In the genomic region with DNA sequence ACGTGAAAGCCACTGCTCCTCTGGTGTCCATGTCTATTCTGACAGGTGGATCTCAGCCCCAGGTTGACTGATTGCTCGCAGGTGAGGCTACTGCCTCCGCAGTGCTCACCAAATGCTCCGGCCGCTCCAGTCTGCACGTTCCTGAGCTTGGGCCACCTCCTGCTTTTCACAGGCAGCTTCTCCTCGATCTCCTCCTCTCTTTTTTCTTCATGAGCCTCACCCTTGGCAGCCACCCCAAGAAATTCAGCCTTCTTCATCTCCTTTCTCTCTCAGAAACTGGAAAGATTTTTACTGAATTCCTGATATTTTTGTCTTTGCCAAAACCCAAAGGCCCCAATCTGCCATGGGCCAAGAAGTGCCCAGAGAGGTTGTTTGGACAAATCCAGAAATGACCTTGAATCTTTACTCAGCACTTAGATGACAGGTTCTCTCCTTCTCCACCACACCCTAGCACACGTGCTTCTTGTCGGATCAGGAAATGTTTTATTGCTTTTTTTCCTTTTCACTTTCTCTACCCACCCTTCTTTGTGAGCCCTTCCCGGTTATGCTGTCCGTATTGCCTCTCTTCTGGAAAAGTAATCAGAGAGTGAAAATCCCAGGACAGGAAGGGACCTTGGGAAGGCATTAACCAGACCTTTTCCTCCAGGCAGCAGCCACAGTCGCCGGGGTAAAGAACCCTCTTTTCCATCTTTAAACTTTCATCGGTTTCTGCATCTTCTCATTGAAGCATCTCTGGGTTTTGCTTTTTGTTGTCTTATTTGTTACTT, we compare ENCODE assay signal across 20 cellular contexts.
"Had no signal": no experiment of that assay in that cellular context is flagged by ENCODE, and none has a peak within 500 bp of the region (broad histone marks: within the 10 kb centered on the region; RNA-seq: fewer than 3 reads in every experiment).

No MANE protein-coding gene starts in this region.

- H3K36me3 ChIP-seq: colonic mucosa, esophagus muscularis mucosa, left lung had no signal

- H3K27me3 ChIP-seq: colonic mucosa, esophagus muscularis mucosa, left lung had no signal

- ATAC-seq: activated CD4-positive, alpha-beta T cell treated with anti-CD3 and anti-CD28 coated beads for 36 hours; activated T-cell treated with anti-CD3 and anti-CD28 coated beads, Interleukin-2, amount 50 U/mL, for 4 hours; left lung; natural killer cell treated with Interleukin-12 subunit alpha and Interleukin-12 subunit beta and Interleukin-15 and Interleukin-18, amount 100 ng/mL, for 72 hours had no signal

- DNase-seq: activated B cell treated with CpG ODN at 0.5 μM for 24 hours; activated CD4-positive, alpha-beta T cell treated with anti-CD3 and anti-CD28 coated beads for 36 hours; activated CD4-positive, alpha-beta T cell treated with anti-CD3 and anti-CD28 coated beads, Interleukin-2, amount 50 U/mL, for 4 hours; activated CD8-positive, alpha-beta memory T cell treated with anti-CD3 and anti-CD28 coated beads for 24 hours; activated CD8-positive, alpha-beta memory T cell treated with anti-CD3 and anti-CD28 coated beads, Interleukin-2, amount 50 U/mL, for 4 hours; activated naive CD4-positive, alpha-beta T cell treated with Interleukin-2 at 50 U/mL for 16 hours; activated naive CD8-positive, alpha-beta T cell treated with anti-CD3 and anti-CD28 coated beads for 36 hours; activated T-cell treated with anti-CD3 and anti-CD28 coated beads, Interleukin-2, amount 50 U/mL, for 4 hours; colonic mucosa; dorsolateral prefrontal cortex; kidney; left lung; mammary epithelial cell; midbrain; stimulated activated CD4-positive, alpha-beta T cell treated with anti-CD3 and anti-CD28 coated beads, Interleukin-1b, Interleukin-23, amount 100 ng/mL, for 48 hours; substantia nigra; T1000; trophoblast cell had no signal

- H3K4me3 ChIP-seq: colonic mucosa, dorsolateral prefrontal cortex, esophagus muscularis mucosa, left lung had no signal

- H3K27ac ChIP-seq: colonic mucosa, dorsolateral prefrontal cortex, left lung had no signal

- H3K4me1 ChIP-seq: colonic mucosa, left lung had no signal

- H3K9me3 ChIP-seq: colonic mucosa, esophagus muscularis mucosa, left lung had no signal
